Comparison of ENCODE assay signal across 9 cellular contexts in genomic region chr17:1180958-1181768, GRCh38. TPM values are rescaled to one million over a fixed set of nuclear protein-coding genes. Genes with fewer than 3 reads are reported as not detected.
DNase-seq lines count a peak whose midpoint lies in the region; ATAC-seq and TF ChIP-seq lines count a peak whose summit lies in the region.
"Had no signal": no experiment of that assay in that cellular context is flagged by ENCODE, and none has a peak within 500 bp of the region (broad histone marks: within the 10 kb centered on the region; RNA-seq: fewer than 3 reads in every experiment).

No MANE protein-coding gene starts in this region.

- DNase-seq in GM10266 (ENCODE audit: extremely low spot score) (peak; percentile 87), mesendoderm (peak; percentile 80), PC-3 (no peak), NOMO-1 treated with dmso at 0.1 percent for 144 hours (lab: John Stamatoyannopoulos, UW; ENCODE audit: unreplicated experiment) (no peak), NCI-H2029 (lab: John Stamatoyannopoulos, UW) (no peak), transverse colon (no peak)
- DNase-seq: NCI-H2081 had no signal

- H3K4me2 ChIP-seq in OCI-LY1 (ENCODE audit: low read length) (peak overlapping the region; percentile 64), mesendoderm (ENCODE audit: low read length) (no peak overlapping the region), PC-3 (ENCODE audit: low read length) (no peak overlapping the region)

- H3K27me3 ChIP-seq in OCI-LY1 (ENCODE audit: insufficient read depth, low read length) (no peaks in the 10 kb centered on the region), mesendoderm (ENCODE audit: insufficient read depth, low read length, poor library complexity) (peaks cover 1% of the 10 kb centered on the region), PC-3 (ENCODE audit: low read length) (no peaks in the 10 kb centered on the region), transverse colon (no peaks in the 10 kb centered on the region)

- ATAC-seq in HG02588 (IDR thresholded peaks at IDR 0.05; ENCODE audit: unreplicated experiment) (peak; percentile 26), PC-3 (no peak)

- H4K8ac ChIP-seq in mesendoderm (ENCODE audit: low read depth, low read length): no peak overlapping the region

- intact Hi-C loops in PC-3 (cut with micrococcal nuclease) (no loop called here), transverse colon (cut with DNase I; ENCODE audit: low total_unique reads) (no loop called here)

- no peak overlapping the region for H4K5ac ChIP-seq in mesendoderm (ENCODE audit: low read length)

- no peak for TF ChIP-seq EP300 in transverse colon (IDR thresholded peaks at IDR 0.05; ENCODE audit: low read depth)

- no TSS peak for BruUV-seq in PC-3 (replicated peaks; lab: Mats Ljungman, UMichigan)

- H3K79me1 ChIP-seq in mesendoderm (ENCODE audit: low read length): no peaks in the 10 kb centered on the region

- H3F3A ChIP-seq in OCI-LY1 (ENCODE audit: insufficient read depth, low read length): no peaks in the 10 kb centered on the region
- H3F3A ChIP-seq in PC-3 (ENCODE audit: low read length, unreplicated experiment): no peaks in the 10 kb centered on the region

- H3K79me2 ChIP-seq in OCI-LY1 (ENCODE audit: insufficient read depth, low read length) (no peaks in the 10 kb centered on the region), mesendoderm (ENCODE audit: control insufficient read depth, insufficient read depth, low read length) (no peaks in the 10 kb centered on the region), PC-3 (ENCODE audit: low read length) (no peaks in the 10 kb centered on the region)

- no peak overlapping the region for H2BK15ac ChIP-seq in mesendoderm (replicated peaks; ENCODE audit: low read depth)

- in situ Hi-C loops in transverse colon (cut with MboI; ENCODE audit: low pct_ligation_motif_present in 1 of 4, low pct_unique_long_range_greater_than_20kb in 1 of 4, low sequenced_read_pairs in 3 of 4): loop anchor here in 1 of 4 donors (10.0 kb wide), 1 partner anchor 56 kb away; no protein-coding TSS in a partner anchor

- peak overlapping the region; percentile 56 for H3K4me3 ChIP-seq in OCI-LY1 (ENCODE audit: low read depth, low read length, poor library complexity, severe bottlenecking)
- H3K4me3 ChIP-seq in mesendoderm (ENCODE audit: low read length): no peak overlapping the region
- H3K4me3 ChIP-seq in PC-3 (ENCODE audit: low read length): no peak overlapping the region
- H3K4me3 ChIP-seq in transverse colon: no peak overlapping the region

- H2BK120ac ChIP-seq in mesendoderm (ENCODE audit: low read depth, low read length): no peak overlapping the region

- no peak overlapping the region for H3K4ac ChIP-seq in mesendoderm (ENCODE audit: low read depth, low read length)

- no peak overlapping the region for H3K18ac ChIP-seq in mesendoderm (ENCODE audit: low read length)

- H3K23ac ChIP-seq in mesendoderm (ENCODE audit: low read length): peak overlapping the region; percentile 24

- no peak overlapping the region for H2AFZ ChIP-seq in OCI-LY1 (ENCODE audit: low read length)
- H2AFZ ChIP-seq in PC-3 (ENCODE audit: low read length): no peak overlapping the region

- H3K56ac ChIP-seq in mesendoderm (ENCODE audit: low read length): no peak overlapping the region

- no peak for TF ChIP-seq POLR2A in transverse colon (IDR thresholded peaks at IDR 0.05)

- CTCF ChIA-PET in PC-3 (lab: Charles Lee): no interaction called here

- POLR2A ChIA-PET in PC-3 (lab: Charles Lee; ENCODE audit: unreplicated experiment): no interaction called here

- H2AK5ac ChIP-seq in mesendoderm (ENCODE audit: low read length): no peak overlapping the region

- no peak overlapping the region for H2BK5ac ChIP-seq in mesendoderm (ENCODE audit: low read length)

- TF ChIP-seq CTCF in GM10266 (IDR thresholded peaks at IDR 0.05; ENCODE audit: control insufficient read depth, insufficient read depth, low read depth, missing control alignments) (no peak), OCI-LY1 (IDR thresholded peaks at IDR 0.05; ENCODE audit: low read length) (no peak), PC-3 (conservative IDR thresholded peaks at IDR 0.05; ENCODE audit: low read depth, low read length) (no peak), transverse colon (IDR thresholded peaks at IDR 0.05) (no peak)

- H3K27ac ChIP-seq in OCI-LY1 (ENCODE audit: low read depth, low read length, poor library complexity, severe bottlenecking) (peak overlapping the region; percentile 91), mesendoderm (ENCODE audit: low read depth, low read length) (no peak overlapping the region), PC-3 (ENCODE audit: low read length) (no peak overlapping the region), transverse colon (peak overlapping the region in 2 of 4 donors; percentile 52 to 53)

- WGBS in mesendoderm (ENCODE audit: extremely low coverage, insufficient coverage, low lambda C conversion rate): no CpG with 5 or more reads among the region's 25 CpGs
- WGBS in transverse colon (ENCODE audit: low coverage in 1 of 2), 2 donors: 69% methylated on average over 23 of the region's 25 CpGs; no CpG with 5 or more reads in 1 of the 2 donors

- H3K9me3 ChIP-seq in OCI-LY1 (ENCODE audit: low read length): no peaks in the 10 kb centered on the region
- H3K9me3 ChIP-seq in PC-3 (ENCODE audit: low read length): no peaks in the 10 kb centered on the region
- H3K9me3 ChIP-seq in transverse colon: no peaks in the 10 kb centered on the region

- H3K9me2 ChIP-seq in OCI-LY1 (ENCODE audit: low read depth, low read length) (no peaks in the 10 kb centered on the region), PC-3 (replicated peaks; ENCODE audit: low read length) (no peaks in the 10 kb centered on the region)

- H3K4me1 ChIP-seq in OCI-LY1 (ENCODE audit: insufficient read depth, low read length, severe bottlenecking) (peaks cover 60% of the 10 kb centered on the region), mesendoderm (ENCODE audit: control insufficient read depth, low read depth, low read length) (no peaks in the 10 kb centered on the region), PC-3 (ENCODE audit: insufficient read depth, low read length) (peaks cover 4% of the 10 kb centered on the region; the same call in 1 of the 2 replicates), transverse colon (peaks cover 14 to 39% (median 19%) of the 10 kb centered on the region in 4 donors)

- peak overlapping the region; percentile 52; the same call in 1 of the 2 replicates for H3K9ac ChIP-seq in OCI-LY1 (ENCODE audit: low read length)
- H3K9ac ChIP-seq in mesendoderm (ENCODE audit: low read length): no peak overlapping the region
- no peak overlapping the region for H3K9ac ChIP-seq in PC-3 (ENCODE audit: low read length)

- H4K20me1 ChIP-seq in OCI-LY1 (ENCODE audit: insufficient read depth, low read length): no peaks in the 10 kb centered on the region
- H4K20me1 ChIP-seq in PC-3 (ENCODE audit: low read length): no peaks in the 10 kb centered on the region

- H3K36me3 ChIP-seq in OCI-LY1 (ENCODE audit: insufficient read depth, low read length): no peaks in the 10 kb centered on the region
- no peaks in the 10 kb centered on the region for H3K36me3 ChIP-seq in mesendoderm (ENCODE audit: control insufficient read depth, insufficient read depth, low read length)
- no peaks in the 10 kb centered on the region for H3K36me3 ChIP-seq in PC-3 (ENCODE audit: low read depth, low read length)
- H3K36me3 ChIP-seq in transverse colon: no peaks in the 10 kb centered on the region

RNA-seq across cellular contexts. Expression of gene ABR, which starts 1.4 kb away (rescaled TPM):
- polyA plus RNA-seq in mesendoderm (2013, experiment 1 of 2): 11.5 TPM
- polyA plus RNA-seq in mesendoderm (2013, experiment 2 of 2): 12.0 TPM
- 35.4 and 58.5 TPM in 2 replicates for total RNA-seq in PC-3 (2014; rRNA removed)
- total RNA-seq in transverse colon: 1,000 to 10,000 TPM in 1 of 4 donors, 100 to 1,000 TPM in 3; 286 to 1,099 (median 522) TPM

Comparison
In these comparisons a context has a peak if more than half of its experiments do, and no peak if none do; other contexts are left out.
1. DNase-seq: peak in GM10266 (single experiment) and mesendoderm (single experiment); none in PC-3 (single experiment), NOMO-1 treated with dmso at 0.1 percent for 144 hours (single experiment), NCI-H2029 (single experiment) and transverse colon (single experiment).